Comparison of ENCODE assay signal across 20 cellular contexts in genomic region chr12:89210277-89210676, GRCh38.
A peak's percentile ranks its signal among the peaks of the same experiment; 100 is the strongest.
DNase-seq lines count a peak whose midpoint lies in the region; ATAC-seq and TF ChIP-seq lines count a peak whose summit lies in the region.
"Had no signal": no experiment of that assay in that cellular context is flagged by ENCODE, and none has a peak within 500 bp of the region (broad histone marks: within the 10 kb centered on the region; RNA-seq: fewer than 3 reads in every experiment).

No MANE protein-coding gene starts in this region.

- ATAC-seq in stimulated activated naive CD8-positive, alpha-beta T cell treated with anti-CD3 and anti-CD28 coated beads, Interleukin-15, amount 100 ng/mL, for 72 hours: peak; percentile 73
- no peak for ATAC-seq in stimulated activated naive CD8-positive, alpha-beta T cell treated with anti-CD3 and anti-CD28 coated beads, Interleukin-15, Interleukin-2, amounts not matched to agents 100 U/mL and 50 U/mL, for 24 hours
- ATAC-seq in HG02870 (IDR thresholded peaks at IDR 0.05; ENCODE audit: unreplicated experiment): peak; percentile 83
- ATAC-seq: CD8-positive, alpha-beta T cell; gastrocnemius medialis had no signal

- H3K4me1 ChIP-seq in adipocyte (ENCODE audit: control insufficient read depth, insufficient read depth, low read length) (peaks cover 49% of the 10 kb centered on the region), sigmoid colon (peaks cover 0 to 5% (median 0%) of the 10 kb centered on the region in 4 donors)

- 81 to 87% methylated on average over 2 of the region's 2 CpGs for WGBS in sigmoid colon, 2 donors

- no peak overlapping the region for H3K27ac ChIP-seq in sigmoid colon
- H3K27ac ChIP-seq: ascending aorta, spleen had no signal

- peaks cover 12% of the 10 kb centered on the region for H3K4me1 Mint-ChIP-seq in stimulated activated naive CD8-positive, alpha-beta T cell treated with anti-CD3 and anti-CD28 coated beads, Interleukin-15, amount 100 ng/mL, for 72 hours
- peaks cover 25% of the 10 kb centered on the region for H3K4me1 Mint-ChIP-seq in HFFc6 (ENCODE audit: low read depth)

- peaks cover 9% of the 10 kb centered on the region for H3K27me3 Mint-ChIP-seq in stimulated activated naive CD8-positive, alpha-beta T cell treated with anti-CD3 and anti-CD28 coated beads, Interleukin-15, amount 100 ng/mL, for 72 hours
- peaks cover 2% of the 10 kb centered on the region; the same call in 1 of the 2 replicates for H3K27me3 Mint-ChIP-seq in HFFc6 (ENCODE audit: insufficient read depth)

- H3K27me3 ChIP-seq in adipocyte (replicated peaks; ENCODE audit: control insufficient read depth, insufficient read depth, low read length): no peaks in the 10 kb centered on the region
- no peaks in the 10 kb centered on the region for H3K27me3 ChIP-seq in sigmoid colon
- H3K27me3 ChIP-seq: ascending aorta, gastrocnemius medialis, spleen had no signal

- DNase-seq in stimulated activated naive CD8-positive, alpha-beta T cell treated with anti-CD3 and anti-CD28 coated beads, Interleukin-15, amount 100 ng/mL, for 72 hours: peak in 1 of 2 donors; percentile 10
- DNase-seq in stimulated activated naive CD8-positive, alpha-beta T cell treated with anti-CD3 and anti-CD28 coated beads, Interleukin-15, Interleukin-2, amounts not matched to agents 100 U/mL and 50 U/mL, for 24 hours: no peak
- no peak for DNase-seq in adipocyte (ENCODE audit: low read depth)
- no peak for DNase-seq in sigmoid colon
- DNase-seq in globus pallidus (ENCODE audit: low spot score): no peak
- DNase-seq in HFFc6: no peak
- no peak for DNase-seq in amniotic stem cell (lab: John Stamatoyannopoulos, UW)
- DNase-seq: activated naive CD4-positive, alpha-beta T cell; CD8-positive, alpha-beta T cell; cerebellar nuclear complex; DMS79 treated with DMSO at 0.1 percent for 48 hours; erythroblast; gastrocnemius medialis; H7; NCI-H1048; NCI-H2081 treated with DMSO at 0.1 percent for 48 hours; NCI-H526 treated with DMSO at 0.1 percent for 48 hours; spleen had no signal

- no peak for TF ChIP-seq EP300 in sigmoid colon (IDR thresholded peaks at IDR 0.05)

- intact Hi-C loops in sigmoid colon (cut with DNase I): no loop called here

- no peak overlapping the region for H3K27ac Mint-ChIP-seq in stimulated activated naive CD8-positive, alpha-beta T cell treated with anti-CD3 and anti-CD28 coated beads, Interleukin-15, amount 100 ng/mL, for 72 hours
- H3K27ac Mint-ChIP-seq in HFFc6: no peak overlapping the region
- H3K27ac Mint-ChIP-seq: CD8-positive, alpha-beta T cell had no signal

- H3K9me3 ChIP-seq in adipocyte (ENCODE audit: control insufficient read depth, low read length) (no peaks in the 10 kb centered on the region), sigmoid colon (no peaks in the 10 kb centered on the region)
- H3K9me3 ChIP-seq: ascending aorta, gastrocnemius medialis, spleen had no signal

- peaks cover 0 to 8% of the 10 kb centered on the region in 2 donors for H3K9me3 Mint-ChIP-seq in stimulated activated naive CD8-positive, alpha-beta T cell treated with anti-CD3 and anti-CD28 coated beads, Interleukin-15, amount 100 ng/mL, for 72 hours
- H3K9me3 Mint-ChIP-seq in HFFc6: no peaks in the 10 kb centered on the region
- H3K9me3 Mint-ChIP-seq: CD8-positive, alpha-beta T cell had no signal

- no peak overlapping the region for H3K4me3 ChIP-seq in adipocyte (ENCODE audit: low read length)
- H3K4me3 ChIP-seq in sigmoid colon: no peak overlapping the region
- H3K4me3 ChIP-seq: ascending aorta, gastrocnemius medialis, spleen had no signal

- no peak overlapping the region for H3K4me3 Mint-ChIP-seq in stimulated activated naive CD8-positive, alpha-beta T cell treated with anti-CD3 and anti-CD28 coated beads, Interleukin-15, amount 100 ng/mL, for 72 hours
- H3K4me3 Mint-ChIP-seq in HFFc6: no peak overlapping the region
- H3K4me3 Mint-ChIP-seq: CD8-positive, alpha-beta T cell had no signal

- H3K9ac ChIP-seq in adipocyte (ENCODE audit: low read length): peak overlapping the region; percentile 82

- H3K36me3 ChIP-seq in adipocyte (ENCODE audit: control insufficient read depth, insufficient read depth, low read length, severe bottlenecking) (no peaks in the 10 kb centered on the region), sigmoid colon (no peaks in the 10 kb centered on the region)
- H3K36me3 ChIP-seq: ascending aorta, gastrocnemius medialis, spleen had no signal

- no peak for TF ChIP-seq CTCF in sigmoid colon (IDR thresholded peaks at IDR 0.05)
- no peak for TF ChIP-seq CTCF in HFFc6 (IDR thresholded peaks at IDR 0.05)

- no peak for TF ChIP-seq POLR2A in sigmoid colon (IDR thresholded peaks at IDR 0.05)

- no peaks in the 10 kb centered on the region for H3K36me3 Mint-ChIP-seq in HFFc6 (ENCODE audit: low read depth)
- H3K36me3 Mint-ChIP-seq: CD8-positive, alpha-beta T cell had no signal
